5 cellular contexts compared by ENCODE assay signal in genomic region chr14:19386996-19387395, GRCh38. TPM values are rescaled to one million over a fixed set of nuclear protein-coding genes. Genes with fewer than 3 reads are reported as not detected.
"Had no signal": no experiment of that assay in that cellular context is flagged by ENCODE, and none has a peak within 500 bp of the region (broad histone marks: within the 10 kb centered on the region; RNA-seq: fewer than 3 reads in every experiment).

No MANE protein-coding gene starts in this region.

RNA-seq across cellular contexts. Expression of gene POTEG, which starts 47.1 kb away (rescaled TPM):
- total RNA-seq: PC-9, Right ventricle myocardium superior, RPMI7951, SJCRH30, SJSA1 had no signal
